ENCODE assay signal across 8 cellular contexts in genomic region chr10:52818019-52818418, GRCh38. TPM values are rescaled to one million over a fixed set of nuclear protein-coding genes. Genes with fewer than 3 reads are reported as not detected.
DNase-seq lines count a peak whose midpoint lies in the region; ATAC-seq, FAIRE-seq and TF ChIP-seq lines count a peak whose summit lies in the region.

No MANE protein-coding gene starts in this region.

- no peaks in the 10 kb centered on the region for H3F3A ChIP-seq in OCI-LY1 (ENCODE audit: insufficient read depth, low read length)

- H3K4me3 ChIP-seq in OCI-LY1 (ENCODE audit: low read depth, low read length, poor library complexity, severe bottlenecking), result no peak overlapping the region
- H3K4me3 ChIP-seq in fibroblast of lung (replicated peaks in 1 of 4; ENCODE audit: control extremely low read depth in 1 of 4, insufficient read depth in 1 of 4, low read depth in 3 of 4, low read length in 4 of 4), result no peak overlapping the region
- no peak overlapping the region for H3K4me3 ChIP-seq in small intestine (ENCODE audit: low read depth in 1 of 2, low read length in 2 of 2)
- no peak overlapping the region for H3K4me3 ChIP-seq in ovary
- no peak overlapping the region for H3K4me3 ChIP-seq in upper lobe of left lung

- WGBS in small intestine, 3 donors, result 21 to 35% (median 22%) methylated on average over 3 of the region's 3 CpGs
- 62 to 67% (median 67%) methylated on average over 3 of the region's 3 CpGs for WGBS in ovary, 3 donors
- WGBS in upper lobe of left lung, 2 donors, result 50 to 53% methylated on average over 3 of the region's 3 CpGs

- DNase-seq in GM04503 (ENCODE audit: low read depth), result peak; percentile 5
- peak; percentile 39 to 67 for DNase-seq in fibroblast of lung (ENCODE audit: low read depth in 2 of 2)
- peak; percentile 84 for DNase-seq in small intestine
- DNase-seq in ovary, result no peak
- no peak for DNase-seq in upper lobe of left lung

- no peak overlapping the region for H3K27ac ChIP-seq in OCI-LY1 (ENCODE audit: low read depth, low read length, poor library complexity, severe bottlenecking)
- no peak overlapping the region for H3K27ac ChIP-seq in fibroblast of lung (ENCODE audit: insufficient read depth, low read length)
- H3K27ac ChIP-seq in small intestine (ENCODE audit: low read depth in 1 of 2, low read length in 1 of 2), result no peak overlapping the region
- no peak overlapping the region for H3K27ac ChIP-seq in ovary
- no peak overlapping the region for H3K27ac ChIP-seq in upper lobe of left lung

- no peaks in the 10 kb centered on the region for H3K4me1 ChIP-seq in OCI-LY1 (ENCODE audit: insufficient read depth, low read length, severe bottlenecking)
- H3K4me1 ChIP-seq in fibroblast of lung (ENCODE audit: control insufficient read depth, extremely low read depth, insufficient read depth, low read length), result no peaks in the 10 kb centered on the region
- H3K4me1 ChIP-seq in small intestine (ENCODE audit: control insufficient read depth in 2 of 2, insufficient read depth in 1 of 2, low read depth in 1 of 2, low read length in 1 of 2), result no peaks in the 10 kb centered on the region
- no peaks in the 10 kb centered on the region for H3K4me1 ChIP-seq in ovary (ENCODE audit: insufficient read depth)
- no peaks in the 10 kb centered on the region for H3K4me1 ChIP-seq in upper lobe of left lung

- TF ChIP-seq CTCF in OCI-LY1 (IDR thresholded peaks at IDR 0.05; ENCODE audit: low read length), result peak; percentile 60; the same call in 1 of the 2 replicates
- TF ChIP-seq CTCF in fibroblast of lung (conservative IDR thresholded peaks at IDR 0.05 in 1 of 2, IDR thresholded peaks at IDR 0.05 in 1 of 2; ENCODE audit: low read depth in 1 of 2, low read length in 2 of 2), result peak; percentile 46 to 75
- TF ChIP-seq CTCF in ovary (IDR thresholded peaks at IDR 0.05), result no peak
- TF ChIP-seq CTCF in upper lobe of left lung (IDR thresholded peaks at IDR 0.05), result peak in 2 of 6 experiments; percentile 25 to 28

- no peaks in the 10 kb centered on the region for H3K79me2 ChIP-seq in OCI-LY1 (ENCODE audit: insufficient read depth, low read length)
- no peaks in the 10 kb centered on the region for H3K79me2 ChIP-seq in fibroblast of lung (ENCODE audit: control insufficient read depth, insufficient read depth, low read length)

- H3K36me3 ChIP-seq in OCI-LY1 (ENCODE audit: insufficient read depth, low read length) (no peaks in the 10 kb centered on the region), fibroblast of lung (ENCODE audit: control insufficient read depth, insufficient read depth, low read length) (no peaks in the 10 kb centered on the region), small intestine (ENCODE audit: control insufficient read depth in 2 of 2, insufficient read depth in 2 of 2, low read length in 2 of 2) (no peaks in the 10 kb centered on the region), ovary (no peaks in the 10 kb centered on the region), upper lobe of left lung (no peaks in the 10 kb centered on the region)

- TF ChIP-seq POLR2A in ovary (IDR thresholded peaks at IDR 0.05) (no peak), upper lobe of left lung (IDR thresholded peaks at IDR 0.05) (no peak)

- H3K27me3 ChIP-seq in OCI-LY1 (ENCODE audit: insufficient read depth, low read length) (no peaks in the 10 kb centered on the region), fibroblast of lung (ENCODE audit: control insufficient read depth, insufficient read depth, low read length) (no peaks in the 10 kb centered on the region), small intestine (ENCODE audit: control insufficient read depth in 2 of 2, insufficient read depth in 2 of 2, low read length in 2 of 2) (no peaks in the 10 kb centered on the region), ovary (no peaks in the 10 kb centered on the region), upper lobe of left lung (no peaks in the 10 kb centered on the region)

- H3K4me2 ChIP-seq in OCI-LY1 (ENCODE audit: low read length) (no peak overlapping the region), fibroblast of lung (ENCODE audit: extremely low read depth, insufficient read depth, low read length) (no peak overlapping the region)

- H2AFZ ChIP-seq in OCI-LY1 (ENCODE audit: low read length) (no peak overlapping the region), fibroblast of lung (ENCODE audit: low read length) (no peak overlapping the region)

- TF ChIP-seq EP300 in ovary (IDR thresholded peaks at IDR 0.05), result no peak
- TF ChIP-seq EP300 in upper lobe of left lung (IDR thresholded peaks at IDR 0.05), result no peak

- H3K9me2 ChIP-seq in OCI-LY1 (ENCODE audit: low read depth, low read length), result no peaks in the 10 kb centered on the region

- H3K9me3 ChIP-seq in OCI-LY1 (ENCODE audit: low read length) (no peaks in the 10 kb centered on the region), fibroblast of lung (ENCODE audit: control insufficient read depth, insufficient read depth, low read depth, low read length) (no peaks in the 10 kb centered on the region), small intestine (ENCODE audit: control insufficient read depth, low read depth) (no peaks in the 10 kb centered on the region), ovary (no peaks in the 10 kb centered on the region), upper lobe of left lung (no peaks in the 10 kb centered on the region)

- H3K9ac ChIP-seq in OCI-LY1 (ENCODE audit: low read length) (no peak overlapping the region), fibroblast of lung (ENCODE audit: insufficient read depth, low read length) (no peak overlapping the region)

- FAIRE-seq in small intestine (lab: Jason Lieb, UNC), result no peak

- ATAC-seq in GM19455 (IDR thresholded peaks at IDR 0.05; ENCODE audit: unreplicated experiment) (peak; percentile 95), HG03342 (IDR thresholded peaks at IDR 0.05; ENCODE audit: unreplicated experiment) (peak; percentile 97), upper lobe of left lung (ENCODE audit: low FRiP score in 2 of 2) (no peak)

- intact Hi-C loops in ovary (cut with DNase I), result no loop called here

- H4K20me1 ChIP-seq in OCI-LY1 (ENCODE audit: insufficient read depth, low read length) (no peaks in the 10 kb centered on the region), fibroblast of lung (ENCODE audit: control insufficient read depth, extremely low read depth, insufficient read depth, low read length) (no peaks in the 10 kb centered on the region)

RNA-seq across cellular contexts. Expression of gene MBL2, which starts 45.4 kb away (rescaled TPM):
- total RNA-seq in fibroblast of lung (not detected in 2 replicates), ovary (not detected), upper lobe of left lung (under 1 TPM in 1 of 6 donors, not detected in 5; 0.10 TPM)
- polyA plus RNA-seq in fibroblast of lung (not detected in 2 replicates), small intestine (not detected), ovary (not detected)
- polyA plus RNA-seq in fibroblast of lung (2012), result not detected in 2 replicates
- polyA minus RNA-seq in fibroblast of lung (ENCODE audit: low replicate concordance), result not detected in 2 replicates

Comparison
In these comparisons a context has a peak if more than half of its experiments do, and no peak if none do; other contexts are left out.
1. DNase-seq: peak in GM04503 (single experiment), fibroblast of lung (2 of 2) and small intestine (single experiment); none in ovary (0 of 5) and upper lobe of left lung (0 of 2).
2. ATAC-seq: peak in GM19455 (single experiment) and HG03342 (single experiment); none in upper lobe of left lung (0 of 2).
3. CTCF ChIP-seq: peak in OCI-LY1 (single experiment) and fibroblast of lung (2 of 2); none in ovary (0 of 3).